Comparison of ENCODE assay signal across 8 cellular contexts in genomic region chr11:15159085-15159484, GRCh38. TPM values are rescaled to one million over a fixed set of nuclear protein-coding genes. Genes with fewer than 3 reads are reported as not detected.
DNase-seq lines count a peak whose midpoint lies in the region; ATAC-seq and TF ChIP-seq lines count a peak whose summit lies in the region.

No MANE protein-coding gene starts in this region.

- TF ChIP-seq CTCF in CD14-positive monocyte (IDR thresholded peaks at IDR 0.05), result peak; percentile 19
- peak; percentile 64 for TF ChIP-seq CTCF in astrocyte of the spinal cord (IDR thresholded peaks at IDR 0.05; ENCODE audit: low read depth, low read length)
- peak; percentile 32 for TF ChIP-seq CTCF in osteocyte (IDR thresholded peaks at IDR 0.05)
- no peak for TF ChIP-seq CTCF in left lung (IDR thresholded peaks at IDR 0.05)

- DNase-seq in CD14-positive monocyte (ENCODE audit: low spot score) (no peak), astrocyte of the spinal cord (ENCODE audit: low read depth, low spot score) (peak; percentile 42), osteocyte (ENCODE audit: extremely low spot score, unreplicated experiment) (no peak), NCI-H2171 (lab: John Stamatoyannopoulos, UW) (no peak), left lung (no peak)

- H3K27ac ChIP-seq in left lung, result no peak overlapping the region

- no peaks in the 10 kb centered on the region for H3K27me3 ChIP-seq in left lung

- in situ Hi-C loops in astrocyte of the spinal cord (cut with HindIII; ENCODE audit: low sequenced_read_pairs), result no loop called here

- no peaks in the 10 kb centered on the region for H3K36me3 ChIP-seq in left lung

- H3K4me3 Mint-ChIP-seq in CD14-positive monocyte (no peak overlapping the region), osteocyte (ENCODE audit: unreplicated experiment) (no peak overlapping the region)

- no peak overlapping the region for H3K4me3 ChIP-seq in astrocyte of the spinal cord (ENCODE audit: low read depth, low read length)
- H3K4me3 ChIP-seq in left lung, result no peak overlapping the region

- peaks cover 0 to 2% (median 0%) of the 10 kb centered on the region in 3 donors for H3K27me3 Mint-ChIP-seq in CD14-positive monocyte (ENCODE audit: low read depth in 3 of 3)
- peaks cover 3% of the 10 kb centered on the region for H3K27me3 Mint-ChIP-seq in osteocyte (ENCODE audit: unreplicated experiment)

- peaks cover 0 to 1% (median 0%) of the 10 kb centered on the region in 7 donors for H3K9me3 Mint-ChIP-seq in CD14-positive monocyte
- no peaks in the 10 kb centered on the region for H3K9me3 Mint-ChIP-seq in osteocyte (ENCODE audit: unreplicated experiment)

- no peak overlapping the region for H3K27ac Mint-ChIP-seq in CD14-positive monocyte
- H3K27ac Mint-ChIP-seq in osteocyte (ENCODE audit: unreplicated experiment), result no peak overlapping the region

- intact Hi-C loops in CD14-positive monocyte (cut with micrococcal nuclease), result no loop called here
- intact Hi-C loops in left lung (cut with DNase I), result no loop called here

- ATAC-seq in GM19043 (IDR thresholded peaks at IDR 0.05; ENCODE audit: low read depth, unreplicated experiment) (peak; percentile 83), HG03342 (IDR thresholded peaks at IDR 0.05; ENCODE audit: unreplicated experiment) (peak; percentile 79), left lung (no peak)
- no peak for ATAC-seq in activated CD4-positive, CD25-positive, alpha-beta regulatory T cell treated with anti-CD3 and anti-CD28 coated beads, Interleukin-2, amount 50 U/mL, for 24 hours

- H3K9me3 ChIP-seq in left lung, result no peaks in the 10 kb centered on the region

- no peaks in the 10 kb centered on the region for H3K4me1 ChIP-seq in left lung

- H3K36me3 Mint-ChIP-seq in CD14-positive monocyte (no peaks in the 10 kb centered on the region), osteocyte (ENCODE audit: unreplicated experiment) (no peaks in the 10 kb centered on the region)

- peaks cover 29% of the 10 kb centered on the region for H3K4me1 Mint-ChIP-seq in CD14-positive monocyte
- peaks cover 9% of the 10 kb centered on the region for H3K4me1 Mint-ChIP-seq in osteocyte (ENCODE audit: unreplicated experiment)

RNA-seq across cellular contexts. Expression of gene INSC, which starts 44.4 kb away (rescaled TPM):
- not detected for polyA plus RNA-seq in CD14-positive monocyte
- total RNA-seq in osteocyte (not detected in 2 replicates), left lung (under 1 TPM; 0.52 to 0.79 TPM)

Comparison
In these comparisons a context has a peak if more than half of its experiments do, and no peak if none do; other contexts are left out.
1. CTCF ChIP-seq: peak in CD14-positive monocyte (single experiment), astrocyte of the spinal cord (single experiment) and osteocyte (single experiment); none in left lung (0 of 2).
2. ATAC-seq: peak in GM19043 (single experiment) and HG03342 (single experiment); none in activated CD4-positive, CD25-positive, alpha-beta regulatory T cell treated with anti-CD3 and anti-CD28 coated beads, Interleukin-2, amount 50 U/mL, for 24 hours (0 of 2) and left lung (single experiment).